Comparison of ENCODE assay signal across 19 cellular contexts in genomic region chr5:14298126-14298847, GRCh38.
DNase-seq lines count a peak whose midpoint lies in the region; ATAC-seq and TF ChIP-seq lines count a peak whose summit lies in the region.
"Had no signal": no experiment of that assay in that cellular context is flagged by ENCODE, and none has a peak within 500 bp of the region (broad histone marks: within the 10 kb centered on the region; RNA-seq: fewer than 3 reads in every experiment).

No MANE protein-coding gene starts in this region.

- no peak overlapping the region for H2BK12ac ChIP-seq in neuronal stem cell (ENCODE audit: low read length)

- no peaks in the 10 kb centered on the region for H3K79me1 ChIP-seq in neuronal stem cell (ENCODE audit: low read depth, low read length)

- H3K36me3 Mint-ChIP-seq in osteocyte (ENCODE audit: unreplicated experiment), result peaks cover 30% of the 10 kb centered on the region

- no peak overlapping the region for H3K4me3 Mint-ChIP-seq in osteocyte (ENCODE audit: unreplicated experiment)
- H3K4me3 Mint-ChIP-seq: T-helper 1 cell treated with Interleukin-12 subunit alpha and Interleukin-12 subunit beta and Interleukin-4 antibody, amounts not matched to agents 30 μg/mL and 1 μg/mL, for 36 hours had no signal

- H3K9me3 ChIP-seq in RWPE2 (ENCODE audit: severe bottlenecking) (no peaks in the 10 kb centered on the region), fibroblast of lung (ENCODE audit: control insufficient read depth, insufficient read depth, low read depth, low read length) (no peaks in the 10 kb centered on the region), neuronal stem cell (replicated peaks in 1 of 2; ENCODE audit: control insufficient read depth in 2 of 2, insufficient read depth in 1 of 2, low read depth in 1 of 2, low read length in 2 of 2) (no peaks in the 10 kb centered on the region)
- H3K9me3 ChIP-seq: gastroesophageal sphincter, Peyer's patch, upper lobe of right lung had no signal

- H3K14ac ChIP-seq in neuronal stem cell (ENCODE audit: low read length), result no peak overlapping the region

- no peak for TF ChIP-seq CTCF in RWPE2 (IDR thresholded peaks at IDR 0.05; ENCODE audit: poor library complexity, severe bottlenecking)
- no peak for TF ChIP-seq CTCF in fibroblast of lung (conservative IDR thresholded peaks at IDR 0.05 in 1 of 2, IDR thresholded peaks at IDR 0.05 in 1 of 2; ENCODE audit: low read depth in 1 of 2, low read length in 2 of 2)
- no peak for TF ChIP-seq CTCF in osteocyte (IDR thresholded peaks at IDR 0.05)

- H2BK120ac ChIP-seq in neuronal stem cell (ENCODE audit: low read depth, low read length), result no peak overlapping the region

- H3K27ac Mint-ChIP-seq in osteocyte (ENCODE audit: unreplicated experiment), result peak overlapping the region; percentile 28
- H3K27ac Mint-ChIP-seq: T-helper 1 cell treated with Interleukin-12 subunit alpha and Interleukin-12 subunit beta and Interleukin-4 antibody, amounts not matched to agents 30 μg/mL and 1 μg/mL, for 36 hours had no signal

- no peak overlapping the region for H3K18ac ChIP-seq in neuronal stem cell (ENCODE audit: low read length)

- H2BK15ac ChIP-seq in neuronal stem cell (ENCODE audit: low read length), result no peak overlapping the region

- ATAC-seq in RWPE2 (ENCODE audit: low read depth), result peak; percentile 70
- no peak for ATAC-seq in HG03159 (IDR thresholded peaks at IDR 0.05; ENCODE audit: unreplicated experiment)
- ATAC-seq: gastroesophageal sphincter, upper lobe of right lung had no signal

- no peaks in the 10 kb centered on the region for H3K9me3 Mint-ChIP-seq in osteocyte (ENCODE audit: unreplicated experiment)
- H3K9me3 Mint-ChIP-seq: T-helper 1 cell treated with Interleukin-12 subunit alpha and Interleukin-12 subunit beta and Interleukin-4 antibody, amounts not matched to agents 30 μg/mL and 1 μg/mL, for 36 hours had no signal

- no peak overlapping the region for H2AK5ac ChIP-seq in neuronal stem cell (ENCODE audit: low read depth, low read length)

- WGBS in neuronal stem cell (ENCODE audit: extremely low coverage in 2 of 2, insufficient read length in 2 of 2, insufficient replicate concordance in 1 of 2), 2 donors, result no CpG with 5 or more reads among the region's 3 CpGs

- no peaks in the 10 kb centered on the region for H3K27me3 ChIP-seq in RWPE2 (ENCODE audit: insufficient read depth, poor library complexity, severe bottlenecking)
- no peaks in the 10 kb centered on the region for H3K27me3 ChIP-seq in fibroblast of lung (ENCODE audit: control insufficient read depth, insufficient read depth, low read length)
- no peaks in the 10 kb centered on the region for H3K27me3 ChIP-seq in neuronal stem cell (ENCODE audit: control insufficient read depth in 3 of 3, insufficient read depth in 3 of 3, low read depth in 1 of 3, low read length in 3 of 3)
- H3K27me3 ChIP-seq: gastroesophageal sphincter, Peyer's patch, upper lobe of right lung had no signal

- peaks cover 6% of the 10 kb centered on the region for H3K4me1 ChIP-seq in RWPE2 (ENCODE audit: insufficient read depth, poor library complexity, severe bottlenecking)
- peaks cover 3% of the 10 kb centered on the region for H3K4me1 ChIP-seq in fibroblast of lung (ENCODE audit: control insufficient read depth, extremely low read depth, insufficient read depth, low read length)
- H3K4me1 ChIP-seq in neuronal stem cell (ENCODE audit: control insufficient read depth in 2 of 2, insufficient read depth in 1 of 2, low read depth in 1 of 2, low read length in 2 of 2), result peaks cover 0 to 13% of the 10 kb centered on the region in 2 donors
- H3K4me1 ChIP-seq: Peyer's patch, upper lobe of right lung had no signal

- DNase-seq in EH (ENCODE audit: low read depth) (peak; percentile 69), RWPE2 (ENCODE audit: low spot score) (no peak), fibroblast of lung (ENCODE audit: low read depth in 2 of 2) (peak; percentile 40 to 70), osteocyte (ENCODE audit: extremely low spot score, unreplicated experiment) (no peak), neuronal stem cell (ENCODE audit: low spot score) (no peak), DMS 273 treated with DMSO at 0.1 percent for 48 hours (lab: John Stamatoyannopoulos, UW) (no peak), SIG-M5 treated with dmso at 0.1 percent for 504 hours (lab: John Stamatoyannopoulos, UW; ENCODE audit: unreplicated experiment) (no peak)
- DNase-seq: activated CD4-positive, alpha-beta T cell treated with anti-CD3 and anti-CD28 coated beads for 4 hours; activated T-cell treated with anti-CD3 and anti-CD28 coated beads for 4 hours; KG1; NCI-H1436; NCI-H446 treated with DMSO at 0.1 percent for 48 hours; Peyer's patch; stimulated activated CD4-positive, alpha-beta T cell treated with anti-CD3 and anti-CD28 coated beads, Interleukin-2, amount 100 ng/mL, for 48 hours; upper lobe of right lung had no signal

- no peak overlapping the region for H3K9ac ChIP-seq in fibroblast of lung (ENCODE audit: insufficient read depth, low read length)
- no peak overlapping the region for H3K9ac ChIP-seq in neuronal stem cell (ENCODE audit: low read depth, low read length, poor library complexity)

- no peak overlapping the region for H2BK5ac ChIP-seq in neuronal stem cell (ENCODE audit: low read length)

- H3K4me3 ChIP-seq in RWPE2 (ENCODE audit: severe bottlenecking) (no peak overlapping the region), fibroblast of lung (replicated peaks in 1 of 4; ENCODE audit: control extremely low read depth in 1 of 4, insufficient read depth in 1 of 4, low read depth in 3 of 4, low read length in 4 of 4) (no peak overlapping the region), neuronal stem cell (ENCODE audit: low read length in 2 of 2) (no peak overlapping the region)
- H3K4me3 ChIP-seq: coronary artery, gastroesophageal sphincter, Peyer's patch, upper lobe of right lung had no signal

- peaks cover 89% of the 10 kb centered on the region for H3K36me3 ChIP-seq in RWPE2 (ENCODE audit: low read depth)
- H3K36me3 ChIP-seq in fibroblast of lung (ENCODE audit: control insufficient read depth, insufficient read depth, low read length), result peaks cover 20% of the 10 kb centered on the region
- H3K36me3 ChIP-seq in neuronal stem cell (replicated peaks in 1 of 2; ENCODE audit: control insufficient read depth in 2 of 2, insufficient read depth in 2 of 2, low read length in 2 of 2), result peaks cover 7 to 96% of the 10 kb centered on the region in 2 donors

- H3K4ac ChIP-seq in neuronal stem cell (ENCODE audit: low read length), result no peak overlapping the region

- peaks cover 1% of the 10 kb centered on the region for H3K4me1 Mint-ChIP-seq in osteocyte (ENCODE audit: unreplicated experiment)

- H4K8ac ChIP-seq in neuronal stem cell (ENCODE audit: low read depth, low read length), result no peak overlapping the region

- H2AFZ ChIP-seq in fibroblast of lung (ENCODE audit: low read length), result no peak overlapping the region
- H2AFZ ChIP-seq in neuronal stem cell (ENCODE audit: low read length), result no peak overlapping the region

- H3K27me3 Mint-ChIP-seq in osteocyte (ENCODE audit: unreplicated experiment), result no peaks in the 10 kb centered on the region

- H4K20me1 ChIP-seq in fibroblast of lung (ENCODE audit: control insufficient read depth, extremely low read depth, insufficient read depth, low read length), result no peaks in the 10 kb centered on the region

- H3K79me2 ChIP-seq in fibroblast of lung (ENCODE audit: control insufficient read depth, insufficient read depth, low read length), result peaks cover 77% of the 10 kb centered on the region

- H4K91ac ChIP-seq in neuronal stem cell (ENCODE audit: low read depth, low read length, poor library complexity), result no peak overlapping the region

- peak overlapping the region; percentile 56 for H3K4me2 ChIP-seq in fibroblast of lung (ENCODE audit: extremely low read depth, insufficient read depth, low read length)
- H3K4me2 ChIP-seq in neuronal stem cell (ENCODE audit: insufficient read depth, low read length, poor library complexity, severe bottlenecking), result no peak overlapping the region

- peak overlapping the region; percentile 38 for H3K27ac ChIP-seq in RWPE2 (ENCODE audit: poor library complexity, severe bottlenecking)
- H3K27ac ChIP-seq in fibroblast of lung (ENCODE audit: insufficient read depth, low read length), result peak overlapping the region; percentile 32
- no peak overlapping the region for H3K27ac ChIP-seq in neuronal stem cell (replicated peaks; ENCODE audit: low read length)
- H3K27ac ChIP-seq: coronary artery, Peyer's patch, upper lobe of right lung had no signal

- H3K23ac ChIP-seq in neuronal stem cell (ENCODE audit: low read depth, low read length, poor library complexity), result no peak overlapping the region

Comparison
In these comparisons a context has a peak if more than half of its experiments do, and no peak if none do; other contexts are left out.
1. DNase-seq: peak in EH (single experiment) and fibroblast of lung (2 of 2); none in RWPE2 (single experiment), osteocyte (single experiment), neuronal stem cell (single experiment), DMS 273 treated with DMSO at 0.1 percent for 48 hours (single experiment) and SIG-M5 treated with dmso at 0.1 percent for 504 hours (single experiment).